Comparison of ENCODE assay signal across 8 cellular contexts in the genomic region with DNA sequence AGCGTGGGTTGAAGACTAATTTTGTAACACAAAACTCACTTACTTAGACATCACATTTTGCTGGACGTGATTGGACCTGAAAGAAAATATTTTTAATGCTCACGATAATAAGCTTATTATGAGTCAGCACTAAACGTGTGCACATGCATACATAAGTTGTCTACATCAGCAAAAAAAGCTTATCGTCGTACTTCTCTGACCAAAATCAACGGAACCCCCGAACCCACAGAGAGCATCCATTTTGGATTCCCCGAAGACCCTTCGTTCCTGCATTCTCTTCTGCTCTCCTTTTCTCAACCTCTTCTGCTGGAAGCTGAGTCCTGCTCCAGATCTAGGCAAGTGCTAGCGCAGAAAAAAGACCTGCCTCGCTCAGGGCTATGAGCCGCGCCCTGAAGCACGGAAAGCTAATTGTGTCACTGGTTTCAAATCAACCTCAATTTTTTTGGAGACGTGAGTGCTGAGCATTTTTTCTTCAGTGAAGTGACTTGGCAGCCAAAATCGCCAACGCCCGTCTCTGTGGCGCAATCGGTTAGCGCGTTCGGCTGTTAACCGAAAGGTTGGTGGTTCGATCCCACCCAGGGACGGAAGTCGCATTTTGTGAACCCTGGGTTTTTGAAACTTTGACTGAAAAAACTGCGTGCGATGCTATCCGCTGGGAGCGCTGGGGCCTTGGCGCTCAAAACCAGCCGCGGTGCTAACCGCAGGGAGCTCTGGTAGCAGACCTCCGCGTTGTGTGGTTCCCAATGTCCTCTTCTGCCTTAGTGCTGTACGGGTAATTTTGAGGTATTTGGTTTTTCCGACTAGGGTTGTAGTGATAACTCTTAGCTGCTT. TPM values are rescaled to one million over a fixed set of nuclear protein-coding genes. Genes with fewer than 3 reads are reported as not detected.
A peak's percentile ranks its signal among the peaks of the same experiment; 100 is the strongest.
DNase-seq lines count a peak whose midpoint lies in the region; ATAC-seq and TF ChIP-seq lines count a peak whose summit lies in the region.
"Not testable (repeated sequence)": the region's sequence is repeated elsewhere in the genome, so short reads cannot be mapped to it uniquely, and the experiment has no call there.

No MANE protein-coding gene starts in this region.

- not testable (repeated sequence) for BruUV-seq in IMR-90 (replicated peaks; lab: Mats Ljungman, UMichigan)

- not testable (repeated sequence) for H3K4ac ChIP-seq in IMR-90 (ENCODE audit: low read depth, low read length)

- not testable (repeated sequence) for H3K27me3 Mint-ChIP-seq in activated T-helper 1 cell treated with anti-CD3 and anti-CD28 coated beads, Interleukin-12 subunit alpha, Interleukin-12 subunit beta, Interleukin-2, Interleukin-4 antibody, amounts not matched to agents 30 ng/mL and 10 ng/mL and 1 ng/mL, durations not matched to agents 14 hours and 24 hours and 36 hours (ENCODE audit: insufficient read depth)
- H3K27me3 Mint-ChIP-seq in naive thymus-derived CD4-positive, alpha-beta T cell = peaks cover 0 to 12% (median 0%) of the 10 kb centered on the region in 5 donors

- H2AFZ ChIP-seq in IMR-90 (replicated peaks; ENCODE audit: low read length, poor library complexity) (peak overlapping the region; percentile 78), fibroblast of lung (ENCODE audit: low read length) (peak overlapping the region; percentile 92)

- H3K9me1 ChIP-seq in IMR-90 (ENCODE audit: insufficient read depth, low read length) = not testable (repeated sequence)

- DNase-seq in DMS153 (lab: John Stamatoyannopoulos, UW) (peak; percentile 79), IMR-90 (peak; percentile 86), RKO (ENCODE audit: low spot score) (peak; percentile 90), fibroblast of lung (ENCODE audit: low read depth in 2 of 2) (peak; percentile 79 to 87)
- DNase-seq in activated T-helper 1 cell treated with anti-CD3 and anti-CD28 coated beads, Interleukin-12 subunit alpha, Interleukin-12 subunit beta, Interleukin-2, Interleukin-4 antibody, amounts not matched to agents 30 ng/mL and 10 ng/mL and 1 ng/mL, durations not matched to agents 14 hours and 24 hours and 36 hours (ENCODE audit: low spot score) = peak; percentile 86
- peak; percentile 77 to 95 (median 90) for DNase-seq in naive thymus-derived CD4-positive, alpha-beta T cell
- peak; percentile 76 to 95 for DNase-seq in stimulated activated CD8-positive, alpha-beta memory T cell treated with anti-CD3 and anti-CD28 coated beads, Interleukin-7, amount 100 ng/mL, for 4 hours (ENCODE audit: low read depth in 2 of 2)

- H3K18ac ChIP-seq in IMR-90 (ENCODE audit: low read depth, low read length) = not testable (repeated sequence)

- not testable (repeated sequence) for H2BK120ac ChIP-seq in IMR-90 (ENCODE audit: low read depth, low read length)

- H3K27ac ChIP-seq in IMR-90 (ENCODE audit: insufficient read depth, low read length) = not testable (repeated sequence)
- H3K27ac ChIP-seq in fibroblast of lung (ENCODE audit: insufficient read depth, low read length) = peak overlapping the region; percentile 61
- peak overlapping the region; percentile 60 for H3K27ac ChIP-seq in naive thymus-derived CD4-positive, alpha-beta T cell (ENCODE audit: low read depth, low read length)

- not testable (repeated sequence) for TF ChIP-seq POLR2A in IMR-90 (IDR thresholded peaks at IDR 0.05; ENCODE audit: low read depth, low read length)

- CTCF ChIA-PET in IMR-90 (lab: Yijun Ruan, JAX) = interaction anchor here (0.6 kb wide), 1 partner anchor 32 kb away, joined by 5 read pairs; no protein-coding TSS in a partner anchor
- CTCF ChIA-PET in naive thymus-derived CD4-positive, alpha-beta T cell (lab: Charles Lee) = interaction anchor here (0.6 to 0.7 kb wide), 3 partner anchors 132 to 419 kb away, joined by 3 to 5 read pairs (median 3); no protein-coding TSS in a partner anchor

- H4K20me1 ChIP-seq in IMR-90 (ENCODE audit: insufficient read depth, low read length); fibroblast of lung (ENCODE audit: control insufficient read depth, extremely low read depth, insufficient read depth, low read length): not testable (repeated sequence)

- in situ Hi-C loops in IMR-90 (cut with MboI; ENCODE audit: low sequenced_read_pairs) = loop anchor here (10.0 kb wide), 1 partner anchor 195 kb away; no protein-coding TSS in a partner anchor

- H3K4me3 ChIP-seq in IMR-90 (ENCODE audit: insufficient read depth, low read depth, low read length) (peak overlapping the region; percentile 68), fibroblast of lung (replicated peaks in 1 of 4; ENCODE audit: control extremely low read depth in 1 of 4, insufficient read depth in 1 of 4, low read depth in 3 of 4, low read length in 4 of 4) (peak overlapping the region; percentile 57 to 80 (median 68))
- H3K4me3 ChIP-seq in naive thymus-derived CD4-positive, alpha-beta T cell (ENCODE audit: low read length) = peak overlapping the region; percentile 73

- not testable (repeated sequence) for H2BK5ac ChIP-seq in IMR-90 (ENCODE audit: low read depth, low read length, poor library complexity, severe bottlenecking)

- peak overlapping the region; percentile 73 for H3K4me2 ChIP-seq in IMR-90 (ENCODE audit: low read depth, low read length)
- peak overlapping the region; percentile 61 for H3K4me2 ChIP-seq in fibroblast of lung (ENCODE audit: extremely low read depth, insufficient read depth, low read length)

- peak overlapping the region; percentile 87 for H2AK9ac ChIP-seq in IMR-90 (replicated peaks; ENCODE audit: low read depth, low read length, poor library complexity)

- not testable (repeated sequence) for H4K91ac ChIP-seq in IMR-90 (ENCODE audit: insufficient read depth, low read depth, low read length)

- peak; percentile 54 for ATAC-seq in GM21619 (IDR thresholded peaks at IDR 0.05; ENCODE audit: unreplicated experiment)
- peak; percentile 98 for ATAC-seq in IMR-90 (ENCODE audit: low read depth)
- ATAC-seq in naive thymus-derived CD4-positive, alpha-beta T cell = peak; percentile 77

- H3K14ac ChIP-seq in IMR-90 (replicated peaks; ENCODE audit: low read depth, low read length) = 0 out of 2 replicates have a peak overlapping the region, but pooled peaks have one; percentile 1

- POLR2A ChIA-PET in IMR-90 (lab: Charles Lee; ENCODE audit: unreplicated experiment) = not testable (repeated sequence)
- POLR2A ChIA-PET in naive thymus-derived CD4-positive, alpha-beta T cell (lab: Charles Lee) = interaction anchor here (0.6 to 1.6 kb wide), 4 partner anchors 8 to 321 kb away, joined by 5 to 12 read pairs (median 8); no protein-coding TSS in a partner anchor

- peaks cover 53% of the 10 kb centered on the region for H3K4me1 Mint-ChIP-seq in activated T-helper 1 cell treated with anti-CD3 and anti-CD28 coated beads, Interleukin-12 subunit alpha, Interleukin-12 subunit beta, Interleukin-2, Interleukin-4 antibody, amounts not matched to agents 30 ng/mL and 10 ng/mL and 1 ng/mL, durations not matched to agents 14 hours and 24 hours and 36 hours (ENCODE audit: low read depth)
- peaks cover 20 to 53% (median 48%) of the 10 kb centered on the region in 7 donors for H3K4me1 Mint-ChIP-seq in naive thymus-derived CD4-positive, alpha-beta T cell

- not testable (repeated sequence) for H3K27me3 ChIP-seq in IMR-90 (ENCODE audit: control insufficient read depth, insufficient read depth, low read length); fibroblast of lung (ENCODE audit: control insufficient read depth, insufficient read depth, low read length); naive thymus-derived CD4-positive, alpha-beta T cell (ENCODE audit: control insufficient read depth in 2 of 2, insufficient read depth in 2 of 2, low read length in 2 of 2)

- H3K79me2 ChIP-seq in fibroblast of lung (ENCODE audit: control insufficient read depth, insufficient read depth, low read length) = not testable (repeated sequence)

- H3K4me1 ChIP-seq in IMR-90 (ENCODE audit: control insufficient read depth, insufficient read depth, low read length); fibroblast of lung (ENCODE audit: control insufficient read depth, extremely low read depth, insufficient read depth, low read length): not testable (repeated sequence)
- peaks cover 25 to 39% of the 10 kb centered on the region in 2 donors for H3K4me1 ChIP-seq in naive thymus-derived CD4-positive, alpha-beta T cell (ENCODE audit: control insufficient read depth in 2 of 2, insufficient read depth in 2 of 2, low read length in 2 of 2)

- not testable (repeated sequence) for H3K79me1 ChIP-seq in IMR-90 (ENCODE audit: low read depth in 1 of 2, low read length in 2 of 2)

- not testable (repeated sequence) for H2BK15ac ChIP-seq in IMR-90 (ENCODE audit: low read depth, low read length)

- WGBS in IMR-90 (ENCODE audit: extremely low coverage in 2 of 2, insufficient read length in 1 of 2), 2 experiments = 0% methylated on average over 16 of the region's 40 CpGs; no CpG with 5 or more reads in 1 of the 2 experiments

- not testable (repeated sequence) for H3K56ac ChIP-seq in IMR-90 (ENCODE audit: extremely low read depth, insufficient read depth, low read length)

- not testable (repeated sequence) for H3K36me3 ChIP-seq in IMR-90 (ENCODE audit: control insufficient read depth, insufficient read depth, low read length); fibroblast of lung (ENCODE audit: control insufficient read depth, insufficient read depth, low read length); naive thymus-derived CD4-positive, alpha-beta T cell (ENCODE audit: control insufficient read depth in 2 of 3, insufficient read depth in 3 of 3, low read length in 3 of 3)

- TF ChIP-seq CTCF in IMR-90 (conservative IDR thresholded peaks at IDR 0.05; ENCODE audit: low read depth, low read length) = 0 out of 2 replicates have a peak, but pooled peaks have one; percentile 3
- not testable (repeated sequence) for TF ChIP-seq CTCF in fibroblast of lung (conservative IDR thresholded peaks at IDR 0.05 in 1 of 2, IDR thresholded peaks at IDR 0.05 in 1 of 2; ENCODE audit: low read depth in 1 of 2, low read length in 2 of 2)

- not testable (repeated sequence) for H3K23ac ChIP-seq in IMR-90 (ENCODE audit: low read depth, low read length)

- H3K9me3 Mint-ChIP-seq in activated T-helper 1 cell treated with anti-CD3 and anti-CD28 coated beads, Interleukin-12 subunit alpha, Interleukin-12 subunit beta, Interleukin-2, Interleukin-4 antibody, amounts not matched to agents 30 ng/mL and 10 ng/mL and 1 ng/mL, durations not matched to agents 14 hours and 24 hours and 36 hours = peaks cover 15% of the 10 kb centered on the region
- H3K9me3 Mint-ChIP-seq in naive thymus-derived CD4-positive, alpha-beta T cell = peaks cover 0 to 14% (median 0%) of the 10 kb centered on the region in 11 donors

- not testable (repeated sequence) for H3K36me3 Mint-ChIP-seq in activated T-helper 1 cell treated with anti-CD3 and anti-CD28 coated beads, Interleukin-12 subunit alpha, Interleukin-12 subunit beta, Interleukin-2, Interleukin-4 antibody, amounts not matched to agents 30 ng/mL and 10 ng/mL and 1 ng/mL, durations not matched to agents 14 hours and 24 hours and 36 hours (ENCODE audit: low read depth); naive thymus-derived CD4-positive, alpha-beta T cell

- dilution Hi-C loops in IMR-90 (cut with HindIII; ENCODE audit: low sequenced_read_pairs, unreplicated experiment) = not testable (repeated sequence)

- H4K5ac ChIP-seq in IMR-90 (ENCODE audit: low read depth, low read length) = not testable (repeated sequence)

- peak overlapping the region; percentile 39; the same call in 1 of the 2 replicates for H3K9ac ChIP-seq in IMR-90 (ENCODE audit: low read depth, low read length)
- not testable (repeated sequence) for H3K9ac ChIP-seq in fibroblast of lung (ENCODE audit: insufficient read depth, low read length)

- H2BK20ac ChIP-seq in IMR-90 (ENCODE audit: low read depth, low read length) = not testable (repeated sequence)

- H2AK5ac ChIP-seq in IMR-90 (ENCODE audit: low read depth, low read length) = not testable (repeated sequence)

- H3K27ac Mint-ChIP-seq in activated T-helper 1 cell treated with anti-CD3 and anti-CD28 coated beads, Interleukin-12 subunit alpha, Interleukin-12 subunit beta, Interleukin-2, Interleukin-4 antibody, amounts not matched to agents 30 ng/mL and 10 ng/mL and 1 ng/mL, durations not matched to agents 14 hours and 24 hours and 36 hours = peak overlapping the region; percentile 89
- H3K27ac Mint-ChIP-seq in naive thymus-derived CD4-positive, alpha-beta T cell = peak overlapping the region; percentile 91 to 100 (median 98)

- intact Hi-C loops in IMR-90 (cut with micrococcal nuclease) = loop anchor here (1.0 kb wide), 1 partner anchor 8 kb away; no protein-coding TSS in a partner anchor
- intact Hi-C loops in activated T-helper 1 cell treated with anti-CD3 and anti-CD28 coated beads, Interleukin-12 subunit alpha, Interleukin-12 subunit beta, Interleukin-2, Interleukin-4 antibody, amounts not matched to agents 30 ng/mL and 10 ng/mL and 1 ng/mL, durations not matched to agents 14 hours and 24 hours and 36 hours (cut with micrococcal nuclease) = loop anchor here (1.0 to 10.0 kb wide), 7 partner anchors 9 to 204 kb away; no protein-coding TSS in a partner anchor
- intact Hi-C loops in naive thymus-derived CD4-positive, alpha-beta T cell (cut with micrococcal nuclease) = loop anchor here (1.0 to 10.0 kb wide), 8 partner anchors 9 to 1615 kb away; partner anchors contain the start of genes NDUFS2 (in 1 of the 2) and TAGLN2 (in 1 of the 2)

- not testable (repeated sequence) for H3K9me3 ChIP-seq in IMR-90 (ENCODE audit: control insufficient read depth, insufficient read depth, low read length); fibroblast of lung (ENCODE audit: control insufficient read depth, insufficient read depth, low read depth, low read length); naive thymus-derived CD4-positive, alpha-beta T cell (ENCODE audit: control insufficient read depth in 2 of 3, low read length in 3 of 3)

- H4K8ac ChIP-seq in IMR-90 (ENCODE audit: low read depth in 2 of 2, low read length in 2 of 2) = not testable (repeated sequence)

- peak overlapping the region; percentile 85 for H3K4me3 Mint-ChIP-seq in activated T-helper 1 cell treated with anti-CD3 and anti-CD28 coated beads, Interleukin-12 subunit alpha, Interleukin-12 subunit beta, Interleukin-2, Interleukin-4 antibody, amounts not matched to agents 30 ng/mL and 10 ng/mL and 1 ng/mL, durations not matched to agents 14 hours and 24 hours and 36 hours
- H3K4me3 Mint-ChIP-seq in naive thymus-derived CD4-positive, alpha-beta T cell = peak overlapping the region; percentile 90 to 99 (median 94)

- not testable (repeated sequence) for TF ChIP-seq RAD21 in IMR-90 (IDR thresholded peaks at IDR 0.05; ENCODE audit: low read length)

RNA-seq across cellular contexts. Expression of gene FCGR3A, which starts 9.7 kb away (rescaled TPM):
- not detected in 2 replicates for total RNA-seq in IMR-90 (2012; rRNA removed)
- not detected in 2 replicates for polyA plus RNA-seq in IMR-90 (2012; rRNA removed)
- not detected in 2 replicates for polyA plus RNA-seq in IMR-90 (2012; cell fraction: cytosol; rRNA removed)
- polyA plus RNA-seq in IMR-90 (2012; cell fraction: nucleus; rRNA removed; ENCODE audit: low replicate concordance) = not detected in 2 replicates
- total RNA-seq in activated T-helper 1 cell treated with anti-CD3 and anti-CD28 coated beads, Interleukin-12 subunit alpha, Interleukin-12 subunit beta, Interleukin-2, Interleukin-4 antibody, amounts not matched to agents 30 ng/mL and 10 ng/mL and 1 ng/mL, durations not matched to agents 14 hours and 24 hours and 36 hours = not detected in 2 replicates
- total RNA-seq in fibroblast of lung = not detected in 2 replicates
- polyA plus RNA-seq in fibroblast of lung = not detected in 2 replicates
- polyA plus RNA-seq in fibroblast of lung (2012) = not detected in 2 replicates
- polyA minus RNA-seq in fibroblast of lung (ENCODE audit: low replicate concordance) = not detected in 2 replicates
- 100 to 1,000 TPM in 1 of 5 experiments, 10 to 100 TPM in 1, 1 to 10 TPM in 2, not detected in 1; 1.5 to 190 (median 9.3) TPM for total RNA-seq in naive thymus-derived CD4-positive, alpha-beta T cell
- polyA plus RNA-seq in naive thymus-derived CD4-positive, alpha-beta T cell = under 1 TPM; 0.58 to 0.83 TPM

RNA-seq across cellular contexts. Expression of gene HSPA6, which starts 15.6 kb away (rescaled TPM):
- total RNA-seq in IMR-90 (2012; rRNA removed) (0.54 and 0.56 TPM in 2 replicates), fibroblast of lung (0.51 and 2.3 TPM in 2 replicates)
- polyA plus RNA-seq in IMR-90 (2012; rRNA removed) (0.50 and 0.67 TPM in 2 replicates), fibroblast of lung (0.22 and 0.33 TPM in 2 replicates)
- 0.25 and 0.44 TPM in 2 replicates for polyA plus RNA-seq in IMR-90 (2012; cell fraction: cytosol; rRNA removed)
- 0.22 and 0.36 TPM in 2 replicates for polyA plus RNA-seq in IMR-90 (2012; cell fraction: nucleus; rRNA removed; ENCODE audit: low replicate concordance)
- total RNA-seq in activated T-helper 1 cell treated with anti-CD3 and anti-CD28 coated beads, Interleukin-12 subunit alpha, Interleukin-12 subunit beta, Interleukin-2, Interleukin-4 antibody, amounts not matched to agents 30 ng/mL and 10 ng/mL and 1 ng/mL, durations not matched to agents 14 hours and 24 hours and 36 hours = 0.59 and 0.99 TPM in 2 replicates
- 0.25 and 0.30 TPM in 2 replicates for polyA plus RNA-seq in fibroblast of lung (2012)
- polyA minus RNA-seq in fibroblast of lung (ENCODE audit: low replicate concordance) = 2.7 TPM in 1 of 2 replicates, not detected in the other
- total RNA-seq in naive thymus-derived CD4-positive, alpha-beta T cell = 1 to 10 TPM in 1 of 5 experiments, under 1 TPM in 4; 0.32 to 3.5 (median 0.89) TPM
- polyA plus RNA-seq in naive thymus-derived CD4-positive, alpha-beta T cell = not detected

RNA-seq across cellular contexts. Expression of gene FCGR2A, which starts 34.7 kb away (rescaled TPM):
- total RNA-seq in IMR-90 (2012; rRNA removed) = 0.18 and 0.28 TPM in 2 replicates
- polyA plus RNA-seq in IMR-90 (2012; rRNA removed) = 0.56 and 0.94 TPM in 2 replicates
- polyA plus RNA-seq in IMR-90 (2012; cell fraction: cytosol; rRNA removed) = 0.21 and 0.48 TPM in 2 replicates
- 0.03 and 0.57 TPM in 2 replicates for polyA plus RNA-seq in IMR-90 (2012; cell fraction: nucleus; rRNA removed; ENCODE audit: low replicate concordance)
- total RNA-seq in activated T-helper 1 cell treated with anti-CD3 and anti-CD28 coated beads, Interleukin-12 subunit alpha, Interleukin-12 subunit beta, Interleukin-2, Interleukin-4 antibody, amounts not matched to agents 30 ng/mL and 10 ng/mL and 1 ng/mL, durations not matched to agents 14 hours and 24 hours and 36 hours = not detected in 2 replicates
- 3.3 and 3.9 TPM in 2 replicates for total RNA-seq in fibroblast of lung
- polyA plus RNA-seq in fibroblast of lung = 2.4 and 7.6 TPM in 2 replicates
- polyA plus RNA-seq in fibroblast of lung (2012) = 1.7 and 3.2 TPM in 2 replicates
- polyA minus RNA-seq in fibroblast of lung (ENCODE audit: low replicate concordance) = 3.9 TPM in 1 of 2 replicates, not detected in the other
- total RNA-seq in naive thymus-derived CD4-positive, alpha-beta T cell = 10 to 100 TPM in 1 of 5 experiments, 1 to 10 TPM in 3, not detected in 1; 2.7 to 91.5 (median 6.4) TPM
- under 1 TPM; 0.17 to 0.21 TPM for polyA plus RNA-seq in naive thymus-derived CD4-positive, alpha-beta T cell
